ENCODE assay signal across 22 cellular contexts in the genomic region with DNA sequence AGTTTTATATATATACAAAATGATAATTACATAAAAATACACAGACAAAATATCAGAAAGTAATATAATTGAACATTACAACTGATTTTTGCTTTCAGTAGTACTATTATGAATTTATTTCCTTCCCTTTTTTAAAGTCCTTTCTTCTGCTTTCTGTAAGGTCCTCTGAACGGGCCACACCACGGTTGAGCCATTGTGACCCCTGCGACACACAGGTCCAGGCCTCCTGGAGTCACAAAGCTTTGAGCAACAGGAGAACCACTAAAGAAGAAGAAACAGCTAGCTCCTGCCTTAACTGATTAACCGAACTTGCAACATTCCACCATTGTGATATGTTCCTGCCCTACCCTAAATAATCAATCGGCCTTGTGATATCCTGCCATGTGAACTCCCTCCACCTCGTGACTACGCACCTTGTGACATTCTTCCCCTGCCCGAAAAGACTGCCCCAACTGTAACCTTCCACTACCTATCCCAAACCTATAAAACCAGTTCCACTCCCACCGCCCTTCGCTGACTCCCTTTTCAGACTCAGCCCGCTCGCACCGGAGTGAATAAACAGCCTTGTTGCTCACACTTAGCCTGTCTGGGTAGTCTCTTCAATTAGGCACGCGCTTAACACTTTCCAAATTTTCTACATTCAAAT.
"Had no signal": no experiment of that assay in that cellular context is flagged by ENCODE, and none has a peak within 500 bp of the region (broad histone marks: within the 10 kb centered on the region; RNA-seq: fewer than 3 reads in every experiment).

No MANE protein-coding gene starts in this region.

- ATAC-seq: activated CD8-positive, alpha-beta T cell treated with anti-CD3 and anti-CD28 coated beads for 36 hours; activated T-cell treated with anti-CD3 and anti-CD28 coated beads, Interleukin-2, amount 50 U/mL, for 4 hours; left lobe of liver had no signal

- H3K27ac Mint-ChIP-seq: activated CD8-positive, alpha-beta T cell treated with anti-CD3 and anti-CD28 coated beads for 36 hours; activated naive CD4-positive, alpha-beta T cell treated with anti-CD3 and anti-CD28 coated beads for 36 hours; brain; nephron progenitor cell had no signal

- H3K4me3 Mint-ChIP-seq: activated CD8-positive, alpha-beta T cell treated with anti-CD3 and anti-CD28 coated beads for 36 hours; activated naive CD4-positive, alpha-beta T cell treated with anti-CD3 and anti-CD28 coated beads for 36 hours; activated T-cell treated with anti-CD3 and anti-CD28 coated beads, Interleukin-2, amount 50 U/mL, for 4 hours; brain; nephron progenitor cell had no signal

- H3K9me3 Mint-ChIP-seq: activated CD8-positive, alpha-beta T cell treated with anti-CD3 and anti-CD28 coated beads for 36 hours; activated naive CD4-positive, alpha-beta T cell treated with anti-CD3 and anti-CD28 coated beads for 36 hours; activated T-cell treated with anti-CD3 and anti-CD28 coated beads, Interleukin-2, amount 50 U/mL, for 4 hours had no signal

- DNase-seq: activated CD4-positive, alpha-beta T cell treated with anti-CD3 and anti-CD28 coated beads for 48 hours; activated CD4-positive, CD25-positive, alpha-beta regulatory T cell; activated CD8-positive, alpha-beta T cell treated with anti-CD3 and anti-CD28 coated beads for 36 hours; activated naive CD4-positive, alpha-beta T cell treated with anti-CD3 and anti-CD28 coated beads for 36 hours; activated T-cell treated with anti-CD3 and anti-CD28 coated beads, Interleukin-2, amount 50 U/mL, for 4 hours; caudate nucleus; dorsolateral prefrontal cortex; foreskin fibroblast; midbrain; nephron progenitor cell; occipital lobe; posterior cingulate gyrus; retina; stimulated activated CD4-positive, alpha-beta T cell treated with anti-CD3 and anti-CD28 coated beads, Interleukin-12 subunit alpha, Interleukin-12 subunit beta, amount 100 ng/mL, for 4 hours; stimulated activated CD4-positive, alpha-beta T cell treated with anti-CD3 and anti-CD28 coated beads, Interleukin-1b, Interleukin-23, amount 100 ng/mL, for 48 hours; stimulated activated naive CD4-positive, alpha-beta T cell treated with Interleukin-2 at 50 U/mL for 16 hours; T-helper 9 cell; thyroid gland had no signal

- H3K36me3 ChIP-seq: thyroid gland had no signal

- FAIRE-seq: keratinocyte had no signal

- H3K4me3 ChIP-seq: thyroid gland had no signal

- H3K27me3 Mint-ChIP-seq: brain had no signal

- H3K27me3 ChIP-seq: dorsolateral prefrontal cortex, thyroid gland had no signal

- H3K27ac ChIP-seq: dorsolateral prefrontal cortex, epithelial cell of prostate, thyroid gland had no signal
